In genomic region chr16:27505297-27506236, GRCh38 we compare ENCODE assay signal across 1 cellular context.
TF ChIP-seq lines count a peak whose summit lies in the region.

No MANE protein-coding gene starts in this region.

TF ChIP-seq in SK-N-SH treated with all-trans-retinoic acid at 6 μM for 48 hours, 23 proteins besides CTCF, POLR2A, EP300 and RAD21 (continued from another document):
- TF ChIP-seq CREB5 (CRISPR knock-in tag; IDR thresholded peaks at IDR 0.05; ENCODE audit: low read depth), result no peak
